19 cellular contexts compared by ENCODE assay signal in genomic region chr14:51342226-51342625, GRCh38.
DNase-seq lines count a peak whose midpoint lies in the region; ATAC-seq and TF ChIP-seq lines count a peak whose summit lies in the region.
"Had no signal": no experiment of that assay in that cellular context is flagged by ENCODE, and none has a peak within 500 bp of the region (broad histone marks: within the 10 kb centered on the region; RNA-seq: fewer than 3 reads in every experiment).

No MANE protein-coding gene starts in this region.

- H3K4me1 ChIP-seq in ACC112 (ENCODE audit: control insufficient read depth, insufficient read depth, low read length, unreplicated experiment) = peaks cover 16% of the 10 kb centered on the region
- H3K4me1 ChIP-seq in HEK293 (ENCODE audit: control insufficient read depth, insufficient read depth, low read length) = no peaks in the 10 kb centered on the region; the same call in 1 of the 2 replicates
- peaks cover 2% of the 10 kb centered on the region for H3K4me1 ChIP-seq in fibroblast of lung (ENCODE audit: control insufficient read depth, extremely low read depth, insufficient read depth, low read length)
- H3K4me1 ChIP-seq: transverse colon had no signal

- H3K79me2 ChIP-seq in ACC112 (ENCODE audit: control insufficient read depth, insufficient read depth, low read length, unreplicated experiment) = no peaks in the 10 kb centered on the region
- no peaks in the 10 kb centered on the region for H3K79me2 ChIP-seq in fibroblast of lung (ENCODE audit: control insufficient read depth, insufficient read depth, low read length)

- H3K4me2 ChIP-seq in fibroblast of lung (ENCODE audit: extremely low read depth, insufficient read depth, low read length) = no peak overlapping the region
- H3K4me2 ChIP-seq: KMS-11 had no signal

- H3K27me3 ChIP-seq in ACC112 (ENCODE audit: insufficient read depth, low read length) (no peaks in the 10 kb centered on the region), fibroblast of lung (ENCODE audit: control insufficient read depth, insufficient read depth, low read length) (no peaks in the 10 kb centered on the region)
- H3K27me3 ChIP-seq: transverse colon had no signal

- no peak overlapping the region for H2AFZ ChIP-seq in ACC112 (ENCODE audit: low read length, unreplicated experiment)
- H2AFZ ChIP-seq in fibroblast of lung (ENCODE audit: low read length) = no peak overlapping the region

- CTCF ChIA-PET in HEK293 (lab: Yijun Ruan, JAX) = no interaction called here

- H3K4me3 ChIP-seq in ACC112 (ENCODE audit: low read depth, low read length) (no peak overlapping the region), HEK293 (ENCODE audit: low read depth, low read length) (no peak overlapping the region), fibroblast of lung (replicated peaks in 1 of 4; ENCODE audit: control extremely low read depth in 1 of 4, insufficient read depth in 1 of 4, low read depth in 3 of 4, low read length in 4 of 4) (no peak overlapping the region)
- H3K4me3 ChIP-seq: transverse colon had no signal

- H3K27ac ChIP-seq in ACC112 (ENCODE audit: low read depth, low read length) (0 out of 2 replicates have a peak overlapping the region, but pooled peaks have one; percentile 6), HEK293 (ENCODE audit: extremely low read depth, low read depth, low read length) (no peak overlapping the region), fibroblast of lung (ENCODE audit: insufficient read depth, low read length) (no peak overlapping the region)
- H3K27ac ChIP-seq: KMS-11, transverse colon had no signal

- no peak for ATAC-seq in GM18870 (IDR thresholded peaks at IDR 0.05; ENCODE audit: unreplicated experiment)
- ATAC-seq: activated CD4-positive, CD25-positive, alpha-beta regulatory T cell treated with anti-CD3 and anti-CD28 coated beads, Interleukin-2, amount 50 U/mL, for 24 hours; activated naive CD4-positive, alpha-beta T cell treated with anti-CD3 and anti-CD28 coated beads, Interleukin-2, amount 50 U/mL, for 72 hours; T-cell had no signal

- H3K36me3 ChIP-seq in ACC112 (ENCODE audit: insufficient read depth, low read length) (no peaks in the 10 kb centered on the region), HEK293 (ENCODE audit: control insufficient read depth in 2 of 2, insufficient read depth in 1 of 2, low read length in 2 of 2) (no peaks in the 10 kb centered on the region), fibroblast of lung (ENCODE audit: control insufficient read depth, insufficient read depth, low read length) (no peaks in the 10 kb centered on the region)
- H3K36me3 ChIP-seq: transverse colon had no signal

- no peak for TF ChIP-seq CTCF in HEK293 (tag by site-specific recombination; IDR thresholded peaks at IDR 0.05)
- no peak for TF ChIP-seq CTCF in fibroblast of lung (conservative IDR thresholded peaks at IDR 0.05 in 1 of 2, IDR thresholded peaks at IDR 0.05 in 1 of 2; ENCODE audit: low read depth in 1 of 2, low read length in 2 of 2)

- peak; percentile 70 for DNase-seq in RKO (ENCODE audit: low spot score)
- peak; percentile 11 to 67 for DNase-seq in fibroblast of lung (ENCODE audit: low read depth in 2 of 2)
- no peak for DNase-seq in activated effector memory CD4-positive, alpha-beta T cell treated with Interleukin-2 at 50 U/mL for 16 hours
- no peak for DNase-seq in Ammon's horn (ENCODE audit: low spot score)
- no peak for DNase-seq in C1 segment of cervical spinal cord (lab: John Stamatoyannopoulos, UW)
- DNase-seq: activated CD8-positive, alpha-beta memory T cell treated with anti-CD3 and anti-CD28 coated beads, Interleukin-2, amount 50 U/mL, for 48 hours; head of caudate nucleus; kidney glomerular epithelial cell; naive B cell; retina; stimulated activated CD4-positive, alpha-beta T cell treated with anti-CD3 and anti-CD28 coated beads, Interleukin-2, amount 100 ng/mL, for 48 hours; T-cell; transverse colon had no signal

- no peaks in the 10 kb centered on the region for H3K9me3 ChIP-seq in HEK293 (ENCODE audit: control insufficient read depth, insufficient read depth, low read depth, low read length)
- no peaks in the 10 kb centered on the region for H3K9me3 ChIP-seq in fibroblast of lung (ENCODE audit: control insufficient read depth, insufficient read depth, low read depth, low read length)
- H3K9me3 ChIP-seq: transverse colon had no signal

- H4K20me1 ChIP-seq in fibroblast of lung (ENCODE audit: control insufficient read depth, extremely low read depth, insufficient read depth, low read length) = no peaks in the 10 kb centered on the region

- no peak overlapping the region for H3K9ac ChIP-seq in fibroblast of lung (ENCODE audit: insufficient read depth, low read length)
- H3K9ac ChIP-seq: KMS-11 had no signal

- POLR2A ChIA-PET in HEK293 (lab: Yijun Ruan, JAX) = no interaction called here

TF ChIP-seq in HEK293, 187 proteins besides CTCF, POLR2A, EP300 and RAD21 (continues in another document):
- TF ChIP-seq ZNF513 (tag by site-specific recombination; IDR thresholded peaks at IDR 0.05) (no peak), TSHZ1 (tag by site-specific recombination; IDR thresholded peaks at IDR 0.05; ENCODE audit: borderline replicate concordance) (no peak), BCL6B (tag by site-specific recombination; IDR thresholded peaks at IDR 0.05) (no peak), ZBTB17 (tag by site-specific recombination; IDR thresholded peaks at IDR 0.05) (no peak), ZBTB21 (tag by site-specific recombination; IDR thresholded peaks at IDR 0.05) (0 out of 2 replicates have a peak, but pooled peaks have one; percentile 46), ZNF639 (tag by site-specific recombination; IDR thresholded peaks at IDR 0.05) (no peak), ZNF629 (tag by site-specific recombination; IDR thresholded peaks at IDR 0.05) (peak; percentile 59)

Comparison
In these comparisons a context has a peak if more than half of its experiments do, and no peak if none do; other contexts are left out.
1. DNase-seq: peak in RKO (single experiment) and fibroblast of lung (2 of 2); none in activated effector memory CD4-positive, alpha-beta T cell treated with Interleukin-2 at 50 U/mL for 16 hours (single experiment), Ammon's horn (single experiment) and C1 segment of cervical spinal cord (0 of 14).